Comparison of ENCODE assay signal across 30 cellular contexts in the genomic region with DNA sequence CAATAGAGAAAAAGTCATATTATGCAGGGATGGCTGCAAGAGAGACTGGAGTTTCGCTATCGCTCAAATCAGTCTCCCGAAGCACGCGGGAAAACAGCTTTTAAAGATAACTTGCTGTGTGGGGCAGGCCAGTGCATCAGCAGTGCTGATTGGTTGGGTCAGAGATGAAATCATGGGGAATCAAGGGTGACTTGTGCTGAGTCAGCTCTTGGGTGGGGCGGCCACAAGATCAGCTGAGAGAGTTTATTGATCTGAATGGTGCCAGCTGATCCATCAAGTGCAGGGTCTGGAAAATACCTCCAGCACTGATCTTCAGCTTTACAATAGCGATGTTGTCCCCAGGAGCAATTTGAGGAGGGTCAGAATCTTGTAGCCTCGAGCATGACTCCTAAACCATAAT.
"Had no signal": no experiment of that assay in that cellular context is flagged by ENCODE, and none has a peak within 500 bp of the region (broad histone marks: within the 10 kb centered on the region; RNA-seq: fewer than 3 reads in every experiment).

No MANE protein-coding gene starts in this region.

- H3K4me3 ChIP-seq: ascending aorta, body of pancreas, SJCRH30 had no signal

- ATAC-seq: activated naive CD4-positive, alpha-beta T cell treated with anti-CD3 and anti-CD28 coated beads, Interleukin-2, amount 50 U/mL, for 72 hours; activated naive CD8-positive, alpha-beta T cell treated with anti-CD3 and anti-CD28 coated beads, Interleukin-2, amount 50 U/mL, for 24 hours; activated T-cell treated with anti-CD3 and anti-CD28 coated beads, Interleukin-2, amount 50 U/mL, for 4 hours; body of pancreas; Panc1; Right ventricle myocardium inferior had no signal

- H3K27ac ChIP-seq: ascending aorta, body of pancreas, SJCRH30, VCaP had no signal

- H3K4me1 ChIP-seq: ascending aorta, body of pancreas, SJCRH30 had no signal

- H3K9ac ChIP-seq: SK-N-SH had no signal

- DNase-seq: activated CD4-positive, alpha-beta memory T cell treated with anti-CD3 and anti-CD28 coated beads for 36 hours; activated CD4-positive, alpha-beta T cell treated with anti-CD3 and anti-CD28 coated beads, Interleukin-2, amount 10 ng/mL, durations not matched to agents 7 days and 5 days; activated CD4-positive, CD25-positive, alpha-beta regulatory T cell; activated CD8-positive, alpha-beta memory T cell treated with anti-CD3 and anti-CD28 coated beads for 24 hours; activated effector memory CD4-positive, alpha-beta T cell treated with anti-CD3 and anti-CD28 coated beads, Interleukin-2, amount 50 U/mL, for 16 hours; activated naive CD4-positive, alpha-beta T cell treated with Interleukin-2 at 50 U/mL for 16 hours; activated naive CD8-positive, alpha-beta T cell treated with anti-CD3 and anti-CD28 coated beads, Interleukin-2, amount 50 U/mL, for 24 hours; activated T-cell treated with anti-CD3 and anti-CD28 coated beads, Interleukin-2, amount 50 U/mL, for 4 hours; amniotic stem cell; body of pancreas; NCI-H1092; NCI-H1417 treated with DMSO at 0.1 percent for 48 hours; NCI-H1694; NCI-H2029; NCI-H2107; NCI-H345; NCI-H510A treated with DMSO at 0.1 percent for 48 hours; NCI-H69; NK-92 treated with Interleukin-12 subunit alpha and Interleukin-12 subunit beta, amount 100 ng/mL, for 24 hours; OCI-M1; RPMI8226; SJCRH30; SK-N-SH; T-helper 1 cell had no signal

- H3K4me2 ChIP-seq: SK-N-SH had no signal

- H3K9me3 ChIP-seq: ascending aorta, body of pancreas, SJCRH30, SK-N-SH had no signal

- H3K36me3 ChIP-seq: ascending aorta, SJCRH30 had no signal

- FAIRE-seq: bronchial epithelial cell had no signal

- H3K27me3 ChIP-seq: ascending aorta, body of pancreas, SJCRH30 had no signal
